Comparison of ENCODE assay signal across 1 cellular context in the genomic region with DNA sequence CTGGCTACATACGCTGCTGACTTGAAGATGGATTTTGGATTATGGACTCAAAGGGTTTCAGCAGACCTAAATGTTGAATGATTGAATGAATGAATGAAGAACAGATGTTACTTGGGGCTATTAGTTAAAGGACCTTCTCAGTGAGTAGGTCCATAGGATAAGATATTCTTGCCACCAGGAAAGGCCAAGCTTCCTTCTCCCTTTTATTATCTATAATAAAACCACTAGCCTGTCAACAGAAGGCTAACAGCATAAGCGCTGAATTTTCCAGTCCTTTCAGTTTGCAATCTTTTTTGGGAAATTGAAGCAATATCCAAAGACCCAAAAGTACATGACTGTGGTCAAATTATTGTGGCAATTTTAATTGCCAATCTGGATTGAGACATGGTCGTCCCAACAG.
TF ChIP-seq lines count a peak whose summit lies in the region.

No MANE protein-coding gene starts in this region.

TF ChIP-seq in K562, 482 proteins besides CTCF, POLR2A, EP300 and RAD21 (continued from another document):
- TF ChIP-seq, protein P1, sequence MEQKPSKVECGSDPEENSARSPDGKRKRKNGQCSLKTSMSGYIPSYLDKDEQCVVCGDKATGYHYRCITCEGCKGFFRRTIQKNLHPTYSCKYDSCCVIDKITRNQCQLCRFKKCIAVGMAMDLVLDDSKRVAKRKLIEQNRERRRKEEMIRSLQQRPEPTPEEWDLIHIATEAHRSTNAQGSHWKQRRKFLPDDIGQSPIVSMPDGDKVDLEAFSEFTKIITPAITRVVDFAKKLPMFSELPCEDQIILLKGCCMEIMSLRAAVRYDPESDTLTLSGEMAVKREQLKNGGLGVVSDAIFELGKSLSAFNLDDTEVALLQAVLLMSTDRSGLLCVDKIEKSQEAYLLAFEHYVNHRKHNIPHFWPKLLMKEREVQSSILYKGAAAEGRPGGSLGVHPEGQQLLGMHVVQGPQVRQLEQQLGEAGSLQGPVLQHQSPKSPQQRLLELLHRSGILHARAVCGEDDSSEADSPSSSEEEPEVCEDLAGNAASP (IDR thresholded peaks at IDR 0.05) = no peak
- TF ChIP-seq, protein P2, sequence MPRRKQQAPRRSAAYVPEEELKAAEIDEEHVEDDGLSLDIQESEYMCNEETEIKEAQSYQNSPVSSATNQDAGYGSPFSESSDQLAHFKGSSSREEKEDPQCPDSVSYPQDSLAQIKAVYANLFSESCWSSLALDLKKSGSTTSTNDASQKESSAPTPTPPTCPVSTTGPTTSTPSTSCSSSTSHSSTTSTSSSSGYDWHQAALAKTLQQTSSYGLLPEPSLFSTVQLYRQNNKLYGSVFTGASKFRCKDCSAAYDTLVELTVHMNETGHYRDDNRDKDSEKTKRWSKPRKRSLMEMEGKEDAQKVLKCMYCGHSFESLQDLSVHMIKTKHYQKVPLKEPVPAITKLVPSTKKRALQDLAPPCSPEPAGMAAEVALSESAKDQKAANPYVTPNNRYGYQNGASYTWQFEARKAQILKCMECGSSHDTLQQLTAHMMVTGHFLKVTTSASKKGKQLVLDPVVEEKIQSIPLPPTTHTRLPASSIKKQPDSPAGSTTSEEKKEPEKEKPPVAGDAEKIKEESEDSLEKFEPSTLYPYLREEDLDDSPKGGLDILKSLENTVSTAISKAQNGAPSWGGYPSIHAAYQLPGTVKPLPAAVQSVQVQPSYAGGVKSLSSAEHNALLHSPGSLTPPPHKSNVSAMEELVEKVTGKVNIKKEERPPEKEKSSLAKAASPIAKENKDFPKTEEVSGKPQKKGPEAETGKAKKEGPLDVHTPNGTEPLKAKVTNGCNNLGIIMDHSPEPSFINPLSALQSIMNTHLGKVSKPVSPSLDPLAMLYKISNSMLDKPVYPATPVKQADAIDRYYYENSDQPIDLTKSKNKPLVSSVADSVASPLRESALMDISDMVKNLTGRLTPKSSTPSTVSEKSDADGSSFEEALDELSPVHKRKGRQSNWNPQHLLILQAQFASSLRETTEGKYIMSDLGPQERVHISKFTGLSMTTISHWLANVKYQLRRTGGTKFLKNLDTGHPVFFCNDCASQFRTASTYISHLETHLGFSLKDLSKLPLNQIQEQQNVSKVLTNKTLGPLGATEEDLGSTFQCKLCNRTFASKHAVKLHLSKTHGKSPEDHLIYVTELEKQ (CRISPR knock-in tag; IDR thresholded peaks at IDR 0.05) = no peak
- TF ChIP-seq, protein P3, sequence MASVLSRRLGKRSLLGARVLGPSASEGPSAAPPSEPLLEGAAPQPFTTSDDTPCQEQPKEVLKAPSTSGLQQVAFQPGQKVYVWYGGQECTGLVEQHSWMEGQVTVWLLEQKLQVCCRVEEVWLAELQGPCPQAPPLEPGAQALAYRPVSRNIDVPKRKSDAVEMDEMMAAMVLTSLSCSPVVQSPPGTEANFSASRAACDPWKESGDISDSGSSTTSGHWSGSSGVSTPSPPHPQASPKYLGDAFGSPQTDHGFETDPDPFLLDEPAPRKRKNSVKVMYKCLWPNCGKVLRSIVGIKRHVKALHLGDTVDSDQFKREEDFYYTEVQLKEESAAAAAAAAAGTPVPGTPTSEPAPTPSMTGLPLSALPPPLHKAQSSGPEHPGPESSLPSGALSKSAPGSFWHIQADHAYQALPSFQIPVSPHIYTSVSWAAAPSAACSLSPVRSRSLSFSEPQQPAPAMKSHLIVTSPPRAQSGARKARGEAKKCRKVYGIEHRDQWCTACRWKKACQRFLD (CRISPR knock-in tag; IDR thresholded peaks at IDR 0.05) = no peak
- TF ChIP-seq CBFA2T2 (conservative IDR thresholded peaks at IDR 0.05) = no peak
- TF ChIP-seq PML (IDR thresholded peaks at IDR 0.05; ENCODE audit: low read length) = no peak
- TF ChIP-seq, protein P4, sequence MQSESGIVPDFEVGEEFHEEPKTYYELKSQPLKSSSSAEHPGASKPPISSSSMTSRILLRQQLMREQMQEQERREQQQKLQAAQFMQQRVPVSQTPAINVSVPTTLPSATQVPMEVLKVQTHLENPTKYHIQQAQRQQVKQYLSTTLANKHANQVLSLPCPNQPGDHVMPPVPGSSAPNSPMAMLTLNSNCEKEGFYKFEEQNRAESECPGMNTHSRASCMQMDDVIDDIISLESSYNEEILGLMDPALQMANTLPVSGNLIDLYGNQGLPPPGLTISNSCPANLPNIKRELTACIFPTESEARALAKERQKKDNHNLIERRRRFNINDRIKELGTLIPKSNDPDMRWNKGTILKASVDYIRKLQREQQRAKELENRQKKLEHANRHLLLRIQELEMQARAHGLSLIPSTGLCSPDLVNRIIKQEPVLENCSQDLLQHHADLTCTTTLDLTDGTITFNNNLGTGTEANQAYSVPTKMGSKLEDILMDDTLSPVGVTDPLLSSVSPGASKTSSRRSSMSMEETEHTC (IDR thresholded peaks at IDR 0.05) = no peak
- TF ChIP-seq ZNF551 (CRISPR knock-in tag; IDR thresholded peaks at IDR 0.05) = no peak
- no peak for TF ChIP-seq TEAD4 (IDR thresholded peaks at IDR 0.05; ENCODE audit: low read length)
- TF ChIP-seq TEAD4 (CRISPR knock-in tag; IDR thresholded peaks at IDR 0.05; ENCODE audit: borderline replicate concordance) = no peak
- TF ChIP-seq, protein P5, sequence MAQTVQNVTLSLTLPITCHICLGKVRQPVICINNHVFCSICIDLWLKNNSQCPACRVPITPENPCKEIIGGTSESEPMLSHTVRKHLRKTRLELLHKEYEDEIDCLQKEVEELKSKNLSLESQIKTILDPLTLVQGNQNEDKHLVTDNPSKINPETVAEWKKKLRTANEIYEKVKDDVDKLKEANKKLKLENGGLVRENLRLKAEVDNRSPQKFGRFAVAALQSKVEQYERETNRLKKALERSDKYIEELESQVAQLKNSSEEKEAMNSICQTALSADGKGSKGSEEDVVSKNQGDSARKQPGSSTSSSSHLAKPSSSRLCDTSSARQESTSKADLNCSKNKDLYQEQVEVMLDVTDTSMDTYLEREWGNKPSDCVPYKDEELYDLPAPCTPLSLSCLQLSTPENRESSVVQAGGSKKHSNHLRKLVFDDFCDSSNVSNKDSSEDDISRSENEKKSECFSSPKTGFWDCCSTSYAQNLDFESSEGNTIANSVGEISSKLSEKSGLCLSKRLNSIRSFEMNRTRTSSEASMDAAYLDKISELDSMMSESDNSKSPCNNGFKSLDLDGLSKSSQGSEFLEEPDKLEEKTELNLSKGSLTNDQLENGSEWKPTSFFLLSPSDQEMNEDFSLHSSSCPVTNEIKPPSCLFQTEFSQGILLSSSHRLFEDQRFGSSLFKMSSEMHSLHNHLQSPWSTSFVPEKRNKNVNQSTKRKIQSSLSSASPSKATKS (CRISPR knock-in tag; IDR thresholded peaks at IDR 0.05) = no peak
- no peak for TF ChIP-seq ZC3H11A (IDR thresholded peaks at IDR 0.05; ENCODE audit: low read depth, low read length)
- no peak for TF ChIP-seq MECOM (CRISPR knock-in tag; IDR thresholded peaks at IDR 0.05)
